In the genomic region with DNA sequence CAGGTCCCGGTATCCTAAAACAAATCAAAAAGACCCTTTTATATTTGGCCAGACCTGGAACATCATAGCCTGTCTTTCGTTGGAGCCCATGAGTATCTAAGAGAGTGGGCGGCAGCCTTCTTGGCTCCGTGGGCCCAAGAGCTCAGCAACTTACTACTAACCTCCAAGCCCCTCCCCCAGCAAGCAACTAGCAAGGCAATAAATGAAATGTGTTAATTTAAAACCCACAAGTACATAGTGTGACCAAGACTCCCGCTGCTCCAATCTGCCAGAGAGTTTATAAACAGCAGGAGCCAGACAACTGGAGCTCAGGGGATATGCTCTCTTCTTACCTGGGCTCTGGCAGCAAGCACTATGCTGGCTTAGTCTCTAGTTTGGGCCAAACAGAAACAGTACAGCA, we compare ENCODE assay signal across 18 cellular contexts. TPM values are rescaled to one million over a fixed set of nuclear protein-coding genes. Genes with fewer than 3 reads are reported as not detected.
A peak's percentile ranks its signal among the peaks of the same experiment; 100 is the strongest.
DNase-seq lines count a peak whose midpoint lies in the region; ATAC-seq and TF ChIP-seq lines count a peak whose summit lies in the region.
"Had no signal": no experiment of that assay in that cellular context is flagged by ENCODE, and none has a peak within 500 bp of the region (broad histone marks: within the 10 kb centered on the region; RNA-seq: fewer than 3 reads in every experiment).

No MANE protein-coding gene starts in this region.

- H3K27ac Mint-ChIP-seq in activated naive CD8-positive, alpha-beta T cell, result peak overlapping the region; percentile 41
- no peak overlapping the region for H3K27ac Mint-ChIP-seq in activated naive CD8-positive, alpha-beta T cell treated with anti-CD3 and anti-CD28 coated beads, Interleukin-2, amount 50 U/mL, for 24 hours
- H3K27ac Mint-ChIP-seq in glutamatergic neuron (ENCODE audit: unreplicated experiment), result no peak overlapping the region
- H3K27ac Mint-ChIP-seq: activated naive CD8-positive, alpha-beta T cell treated with anti-CD3 and anti-CD28 coated beads for 36 hours had no signal

- H3K27me3 Mint-ChIP-seq in activated naive CD8-positive, alpha-beta T cell, result no peaks in the 10 kb centered on the region
- H3K27me3 Mint-ChIP-seq in activated naive CD8-positive, alpha-beta T cell treated with anti-CD3 and anti-CD28 coated beads, Interleukin-2, amount 50 U/mL, for 24 hours, result no peaks in the 10 kb centered on the region
- H3K27me3 Mint-ChIP-seq in glutamatergic neuron (ENCODE audit: unreplicated experiment), result peaks cover 4% of the 10 kb centered on the region
- H3K27me3 Mint-ChIP-seq: activated naive CD8-positive, alpha-beta T cell treated with anti-CD3 and anti-CD28 coated beads for 36 hours had no signal

- H3K4me1 Mint-ChIP-seq in activated naive CD8-positive, alpha-beta T cell (ENCODE audit: low read depth), result peaks cover 27% of the 10 kb centered on the region
- H3K4me1 Mint-ChIP-seq in activated naive CD8-positive, alpha-beta T cell treated with anti-CD3 and anti-CD28 coated beads, Interleukin-2, amount 50 U/mL, for 24 hours, result peaks cover 25% of the 10 kb centered on the region
- H3K4me1 Mint-ChIP-seq in glutamatergic neuron (ENCODE audit: low read depth, unreplicated experiment), result peaks cover 42% of the 10 kb centered on the region

- no peak for ATAC-seq in activated naive CD8-positive, alpha-beta T cell treated with anti-CD3 and anti-CD28 coated beads, Interleukin-2, amount 50 U/mL, for 24 hours
- ATAC-seq: body of pancreas had no signal

- peaks cover 3% of the 10 kb centered on the region for H3K36me3 Mint-ChIP-seq in activated naive CD8-positive, alpha-beta T cell
- H3K36me3 Mint-ChIP-seq in activated naive CD8-positive, alpha-beta T cell treated with anti-CD3 and anti-CD28 coated beads, Interleukin-2, amount 50 U/mL, for 24 hours (ENCODE audit: low read depth), result peaks cover 26% of the 10 kb centered on the region
- no peaks in the 10 kb centered on the region for H3K36me3 Mint-ChIP-seq in glutamatergic neuron (ENCODE audit: unreplicated experiment)

- H3K4me3 Mint-ChIP-seq in activated naive CD8-positive, alpha-beta T cell, result no peak overlapping the region
- no peak overlapping the region for H3K4me3 Mint-ChIP-seq in activated naive CD8-positive, alpha-beta T cell treated with anti-CD3 and anti-CD28 coated beads, Interleukin-2, amount 50 U/mL, for 24 hours
- peak overlapping the region; percentile 59 for H3K4me3 Mint-ChIP-seq in glutamatergic neuron (ENCODE audit: unreplicated experiment)
- H3K4me3 Mint-ChIP-seq: activated naive CD8-positive, alpha-beta T cell treated with anti-CD3 and anti-CD28 coated beads for 36 hours had no signal

- no peak for TF ChIP-seq CTCF in glutamatergic neuron (IDR thresholded peaks at IDR 0.05; ENCODE audit: partially characterized antibody, unreplicated experiment)

- DNase-seq in activated naive CD8-positive, alpha-beta T cell treated with anti-CD3 and anti-CD28 coated beads, Interleukin-2, amount 50 U/mL, for 24 hours, result no peak
- DNase-seq in NCI-H524 (lab: John Stamatoyannopoulos, UW) (peak; percentile 7 to 67), glutamatergic neuron (no peak), middle frontal gyrus (ENCODE audit: extremely low spot score, low spot score) (no peak), superior temporal gyrus (ENCODE audit: extremely low spot score) (no peak), kidney tubule cell (ENCODE audit: low spot score) (no peak), HuH-7 (ENCODE audit: low spot score) (no peak)
- DNase-seq: activated CD4-positive, alpha-beta T cell treated with anti-CD3 and anti-CD28 coated beads, Interleukin-2, amount 50 U/mL, for 4 hours; activated naive CD8-positive, alpha-beta T cell treated with anti-CD3 and anti-CD28 coated beads for 36 hours; body of pancreas; Caco-2; cortex of kidney; EL; NCI-H2029 treated with DMSO at 0.1 percent for 48 hours; SIG-M5; T-helper 1 cell had no signal

- no peaks in the 10 kb centered on the region for H3K9me3 Mint-ChIP-seq in activated naive CD8-positive, alpha-beta T cell (ENCODE audit: low read depth)
- H3K9me3 Mint-ChIP-seq in activated naive CD8-positive, alpha-beta T cell treated with anti-CD3 and anti-CD28 coated beads, Interleukin-2, amount 50 U/mL, for 24 hours, result no peaks in the 10 kb centered on the region
- H3K9me3 Mint-ChIP-seq in glutamatergic neuron (ENCODE audit: unreplicated experiment), result peaks cover 10% of the 10 kb centered on the region
- H3K9me3 Mint-ChIP-seq: activated naive CD8-positive, alpha-beta T cell treated with anti-CD3 and anti-CD28 coated beads for 36 hours had no signal

RNA-seq across cellular contexts. Expression of a gene that starts 40.8 kb away (rescaled TPM):
- 15.9 TPM for total RNA-seq in glutamatergic neuron (ENCODE audit: unreplicated experiment)
- total RNA-seq: myocyte had no signal

Comparison
In these comparisons a context has a peak if more than half of its experiments do, and no peak if none do; other contexts are left out.
1. DNase-seq: peak in NCI-H524 (2 of 2); none in activated naive CD8-positive, alpha-beta T cell treated with anti-CD3 and anti-CD28 coated beads, Interleukin-2, amount 50 U/mL, for 24 hours (single experiment), glutamatergic neuron (single experiment), middle frontal gyrus (single experiment), superior temporal gyrus (single experiment), kidney tubule cell (single experiment) and HuH-7 (single experiment).